8 cellular contexts compared by ENCODE assay signal in the genomic region with DNA sequence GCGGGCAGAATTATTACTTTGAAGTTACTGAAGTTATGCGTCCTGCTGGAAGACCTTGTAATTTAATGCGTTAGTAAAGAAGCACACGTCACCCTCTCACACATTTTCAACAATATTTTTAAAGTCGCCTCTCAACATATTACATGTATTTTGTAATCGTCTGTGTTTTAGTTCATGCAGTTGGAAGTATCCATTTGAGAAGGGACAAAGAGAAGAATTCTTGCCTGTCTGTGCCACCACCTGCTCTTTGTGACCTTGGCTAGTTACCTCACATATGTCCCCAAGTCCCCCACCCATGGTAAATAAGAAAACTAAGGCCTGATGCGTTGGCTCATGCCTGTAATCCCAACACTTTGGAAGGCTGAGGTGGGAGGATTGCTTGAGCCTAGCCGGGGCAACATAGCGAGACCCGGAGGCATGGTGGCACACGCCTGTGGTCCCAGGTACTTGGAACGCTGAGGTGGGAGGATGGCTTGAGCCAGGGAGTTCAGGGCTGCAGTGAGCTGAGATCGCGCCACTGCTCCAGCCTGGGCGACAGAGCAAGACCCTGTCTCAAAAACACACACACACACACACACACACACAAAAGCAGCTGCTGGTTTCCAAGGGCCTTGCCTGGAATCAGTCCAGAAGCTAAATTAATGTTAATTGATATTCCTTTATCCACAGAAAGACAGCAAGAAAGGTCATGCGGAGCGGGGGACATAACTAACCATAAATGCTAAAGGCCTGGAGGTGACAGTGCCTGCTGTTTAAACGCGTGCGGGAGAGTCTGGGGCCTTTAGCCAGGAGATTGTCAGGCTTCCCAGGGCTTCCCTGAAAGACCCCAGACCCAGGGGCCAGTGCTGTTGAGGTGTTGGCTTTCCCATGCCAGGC. TPM values are rescaled to one million over a fixed set of nuclear protein-coding genes. Genes with fewer than 3 reads are reported as not detected.
DNase-seq lines count a peak whose midpoint lies in the region; ATAC-seq and TF ChIP-seq lines count a peak whose summit lies in the region.

No MANE protein-coding gene starts in this region.

- H3K4me3 ChIP-seq in cardiac muscle cell (peak overlapping the region; percentile 77), WERI-Rb-1 (ENCODE audit: low read depth, low read length) (peak overlapping the region; percentile 52), iPS DF 6.9 (ENCODE audit: low read length) (peak overlapping the region; percentile 100; the same call in 1 of the 2 replicates), spleen (peak overlapping the region; percentile 34 to 97 (median 74))

- TF ChIP-seq CTCF in cardiac muscle cell (IDR thresholded peaks at IDR 0.05; ENCODE audit: low read depth, low read length) (no peak), WERI-Rb-1 (IDR thresholded peaks at IDR 0.05; ENCODE audit: low read depth, low read length) (no peak), spleen (IDR thresholded peaks at IDR 0.05 in 8 of 11, conservative IDR thresholded peaks at IDR 0.05 in 3 of 11) (no peak)

- H3K4me1 ChIP-seq in cardiac muscle cell (ENCODE audit: low read depth): no peaks in the 10 kb centered on the region
- H3K4me1 ChIP-seq in iPS DF 6.9 (ENCODE audit: control insufficient read depth, insufficient read depth, low read length): peaks cover 2% of the 10 kb centered on the region
- H3K4me1 ChIP-seq in spleen: peaks cover 15 to 41% (median 37%) of the 10 kb centered on the region in 6 donors

- ATAC-seq in GM19463 (IDR thresholded peaks at IDR 0.05; ENCODE audit: unreplicated experiment): no peak
- no peak for ATAC-seq in GM18498 (IDR thresholded peaks at IDR 0.05; ENCODE audit: unreplicated experiment)

- DNase-seq in cardiac muscle cell (ENCODE audit: low read depth in 1 of 2, low spot score in 1 of 2) (no peak), cardiac septum (ENCODE audit: low spot score) (no peak), WERI-Rb-1 (no peak), iPS DF 6.9 (ENCODE audit: low read depth, low spot score) (no peak), spleen (peak; percentile 80), NOMO-1 (lab: John Stamatoyannopoulos, UW; ENCODE audit: unreplicated experiment in 2 of 2) (no peak)

- TF ChIP-seq POLR2A in spleen (IDR thresholded peaks at IDR 0.05): no peak

- H3K9me3 ChIP-seq in cardiac muscle cell (ENCODE audit: low read depth): no peaks in the 10 kb centered on the region
- peaks cover 4% of the 10 kb centered on the region for H3K9me3 ChIP-seq in WERI-Rb-1 (ENCODE audit: severe bottlenecking)
- H3K9me3 ChIP-seq in iPS DF 6.9 (ENCODE audit: control insufficient read depth, insufficient read depth, low read length): no peaks in the 10 kb centered on the region
- H3K9me3 ChIP-seq in spleen: no peaks in the 10 kb centered on the region

- peaks cover 2% of the 10 kb centered on the region for H3K36me3 ChIP-seq in cardiac muscle cell
- H3K36me3 ChIP-seq in WERI-Rb-1: peaks cover 27% of the 10 kb centered on the region
- no peaks in the 10 kb centered on the region for H3K36me3 ChIP-seq in iPS DF 6.9 (ENCODE audit: control insufficient read depth, insufficient read depth, low read length)
- H3K36me3 ChIP-seq in spleen: no peaks in the 10 kb centered on the region

- H3K27ac ChIP-seq in cardiac muscle cell (peak overlapping the region; percentile 100), WERI-Rb-1 (peak overlapping the region; percentile 97), iPS DF 6.9 (ENCODE audit: low read length) (no peak overlapping the region), spleen (peak overlapping the region; percentile 98 to 100 (median 99))

- intact Hi-C loops in cardiac septum (cut with DNase I) (loop anchor here (10.0 kb wide), 1 partner anchor 401 kb away; the partner anchor contains the start of genes EMD and FLNA), spleen (cut with DNase I; ENCODE audit: low total_unique reads) (no loop called here)

- no CpG with 5 or more reads among the region's 20 CpGs for WGBS in iPS DF 6.9 (ENCODE audit: insufficient coverage, insufficient read length)
- 36 to 51% (median 39%) methylated on average over 12 to 20 of the region's 20 CpGs for WGBS in spleen, 5 donors

- H3K27me3 ChIP-seq in cardiac muscle cell (no peaks in the 10 kb centered on the region), WERI-Rb-1 (ENCODE audit: insufficient read depth, low read depth, severe bottlenecking) (peaks cover 12% of the 10 kb centered on the region), iPS DF 6.9 (ENCODE audit: control insufficient read depth, insufficient read depth, low read length) (no peaks in the 10 kb centered on the region), spleen (replicated peaks in 1 of 7) (no peaks in the 10 kb centered on the region)

RNA-seq across cellular contexts. Expression of gene TMEM187, which starts 0.8 kb away (rescaled TPM):
- total RNA-seq in cardiac muscle cell: 12.9 and 13.4 TPM in 2 replicates
- 12.9 and 14.6 TPM in 2 replicates for polyA plus RNA-seq in cardiac muscle cell
- 10.6 TPM for total RNA-seq in cardiac septum
- 10 to 100 TPM in 1 of 7 donors, 1 to 10 TPM in 6; 2.0 to 12.2 (median 6.2) TPM for total RNA-seq in spleen
- polyA plus RNA-seq in spleen: 1 to 10 TPM; 3.3 to 7.4 (median 4.9) TPM

RNA-seq across cellular contexts. Expression of gene HCFC1, which starts 1.7 kb away (rescaled TPM):
- 72.7 and 85.6 TPM in 2 replicates for total RNA-seq in cardiac muscle cell
- 21.5 and 30.1 TPM in 2 replicates for polyA plus RNA-seq in cardiac muscle cell
- 39.5 TPM for total RNA-seq in cardiac septum
- total RNA-seq in spleen: 10 to 100 TPM; 50.6 to 86.5 (median 62.1) TPM
- 10 to 100 TPM in 2 of 3 donors, 1 to 10 TPM in 1; 9.5 to 22.7 (median 11.4) TPM for polyA plus RNA-seq in spleen

RNA-seq across cellular contexts. Expression of gene RENBP, which starts 28.9 kb away (rescaled TPM):
- total RNA-seq in cardiac muscle cell (5.7 and 12.4 TPM in 2 replicates), cardiac septum (8.6 TPM), spleen (100 to 1,000 TPM in 1 of 7 donors, 10 to 100 TPM in 6; 42.0 to 105 (median 63.6) TPM)
- polyA plus RNA-seq in cardiac muscle cell (7.4 and 8.7 TPM in 2 replicates), spleen (10 to 100 TPM; 44.3 to 91.3 (median 47.9) TPM)

RNA-seq across cellular contexts. Expression of gene NAA10, which starts 38.5 kb away (rescaled TPM):
- total RNA-seq in cardiac muscle cell (90.1 and 127 TPM in 2 replicates), cardiac septum (87.2 TPM), spleen (10 to 100 TPM; 56.4 to 89.1 (median 85.5) TPM)
- polyA plus RNA-seq in cardiac muscle cell (163 and 186 TPM in 2 replicates), spleen (100 to 1,000 TPM; 123 to 174 (median 168) TPM)

RNA-seq across cellular contexts. Expression of gene IRAK1, which starts 46.3 kb away (rescaled TPM):
- 22.7 and 27.3 TPM in 2 replicates for total RNA-seq in cardiac muscle cell
- polyA plus RNA-seq in cardiac muscle cell: 31.1 and 31.7 TPM in 2 replicates
- total RNA-seq in cardiac septum: 30.6 TPM
- 100 to 1,000 TPM in 2 of 7 donors, 10 to 100 TPM in 5; 86.2 to 118 (median 91.1) TPM for total RNA-seq in spleen
- 10 to 100 TPM; 46.4 to 85.2 (median 55.2) TPM for polyA plus RNA-seq in spleen
